ENCODE assay signal across 11 cellular contexts in genomic region chr7:103644319-103644718, GRCh38.
"Had no signal": no experiment of that assay in that cellular context is flagged by ENCODE, and none has a peak within 500 bp of the region (broad histone marks: within the 10 kb centered on the region; RNA-seq: fewer than 3 reads in every experiment).

No MANE protein-coding gene starts in this region.

- ATAC-seq: GM23338, HCT116 had no signal

- H3K36me3 ChIP-seq: HAP-1 had no signal

- H2AFZ ChIP-seq: GM23248, GM23338 had no signal

- H3K4me3 ChIP-seq: GM23248, GM23338, HAP-1 had no signal

- H3K9ac ChIP-seq: GM23248 had no signal

- DNase-seq: GM23248, GOT3, H7, H9, HCEC 1CT, HFFc6 had no signal

- H3K27ac ChIP-seq: GM23248 had no signal

- FAIRE-seq: H1, H54 had no signal

- H3K4me2 ChIP-seq: GM23338 had no signal

- H3K4me1 ChIP-seq: HAP-1 had no signal
